In the genomic region with DNA sequence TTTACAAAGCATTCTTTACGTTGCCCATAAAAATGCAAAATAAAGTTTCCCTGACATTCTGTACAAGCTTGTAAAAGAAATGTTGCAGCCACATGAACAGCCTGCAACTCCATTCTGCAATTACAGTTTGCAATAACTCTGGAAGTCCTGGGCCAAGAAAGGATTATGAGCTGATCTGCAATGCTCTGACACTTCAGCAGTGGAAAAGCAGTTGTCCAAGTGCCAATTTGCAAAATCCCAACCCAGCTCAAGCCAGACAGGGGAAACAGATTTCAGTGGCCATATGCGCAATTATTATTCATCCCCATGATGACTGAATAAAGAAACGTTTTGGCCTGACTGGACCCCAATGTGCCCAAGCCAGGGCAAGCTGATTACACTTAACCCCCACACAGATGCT, we compare ENCODE assay signal across 15 cellular contexts.
DNase-seq lines count a peak whose midpoint lies in the region; ATAC-seq and TF ChIP-seq lines count a peak whose summit lies in the region.
"Had no signal": no experiment of that assay in that cellular context is flagged by ENCODE, and none has a peak within 500 bp of the region (broad histone marks: within the 10 kb centered on the region; RNA-seq: fewer than 3 reads in every experiment).

No MANE protein-coding gene starts in this region.

- H3K9me3 ChIP-seq in gastroesophageal sphincter, result no peaks in the 10 kb centered on the region

- peaks cover 16% of the 10 kb centered on the region for H3K9me3 Mint-ChIP-seq in type B pancreatic cell

- TF ChIP-seq CTCF in gastroesophageal sphincter (IDR thresholded peaks at IDR 0.05) (no peak), type B pancreatic cell (conservative IDR thresholded peaks at IDR 0.05) (no peak)

- no peaks in the 10 kb centered on the region for H3K27me3 Mint-ChIP-seq in type B pancreatic cell

- peaks cover 3 to 43% (median 5%) of the 10 kb centered on the region in 3 donors for H3K4me1 ChIP-seq in gastroesophageal sphincter
- H3K4me1 ChIP-seq: BLaER1 treated with 17β-estradiol and CSF1 and Interleukin-3, amounts not matched to agents 10 nM and 100 nM had no signal

- intact Hi-C loops in Right ventricle myocardium superior (cut with DNase I) (no loop called here), cardiac septum (cut with DNase I) (no loop called here)

- no peak for TF ChIP-seq POLR2A in gastroesophageal sphincter (IDR thresholded peaks at IDR 0.05)

- no peak overlapping the region for H3K4me3 Mint-ChIP-seq in type B pancreatic cell
- H3K4me3 Mint-ChIP-seq: IgD-negative memory B cell had no signal

- peak; percentile 67 for ATAC-seq in Right ventricle myocardium superior (ENCODE audit: poor library complexity)
- peak; percentile 70 for ATAC-seq in gastroesophageal sphincter
- no peak for ATAC-seq in HG02840 (IDR thresholded peaks at IDR 0.05; ENCODE audit: low FRiP score, unreplicated experiment)
- ATAC-seq: Panc1 had no signal

- DNase-seq in Right ventricle myocardium superior (no peak), cardiac septum (ENCODE audit: low spot score) (no peak), cerebellar cortex (ENCODE audit: low spot score) (peak; percentile 64), type B pancreatic cell (ENCODE audit: extremely low spot score, unreplicated experiment) (no peak), NCI-H526 (lab: John Stamatoyannopoulos, UW) (no peak)
- no peak for DNase-seq in NK-92 treated with Interleukin-12 subunit alpha and Interleukin-12 subunit beta, amount 100 ng/mL, for 24 hours (lab: John Stamatoyannopoulos, UW)
- DNase-seq: HCEC 1CT, NCI-H1436, NCI-H2029 treated with DMSO at 0.1 percent for 48 hours, SHP77 had no signal

- H3K36me3 Mint-ChIP-seq in type B pancreatic cell, result peaks cover 8% of the 10 kb centered on the region
- H3K36me3 Mint-ChIP-seq: IgD-negative memory B cell had no signal

- peaks cover 19% of the 10 kb centered on the region for H3K4me1 Mint-ChIP-seq in type B pancreatic cell (ENCODE audit: unreplicated experiment)
- H3K4me1 Mint-ChIP-seq: IgD-negative memory B cell had no signal

- H3K27ac Mint-ChIP-seq in type B pancreatic cell, result peak overlapping the region; percentile 81

- no peak overlapping the region for H3K4me3 ChIP-seq in gastroesophageal sphincter
- H3K4me3 ChIP-seq: BLaER1 treated with 17β-estradiol and CSF1 and Interleukin-3, amounts not matched to agents 10 nM and 100 nM had no signal

- peak overlapping the region in 2 of 4 donors; percentile 11 to 59 for H3K27ac ChIP-seq in gastroesophageal sphincter
- H3K27ac ChIP-seq: BLaER1 treated with 17β-estradiol and CSF1 and Interleukin-3, amounts not matched to agents 10 nM and 100 nM had no signal

- no peak for TF ChIP-seq EP300 in gastroesophageal sphincter (IDR thresholded peaks at IDR 0.05)

- H3K27me3 ChIP-seq in gastroesophageal sphincter, result no peaks in the 10 kb centered on the region
- H3K27me3 ChIP-seq: BLaER1 treated with 17β-estradiol and CSF1 and Interleukin-3, amounts not matched to agents 10 nM and 100 nM had no signal

- H3K36me3 ChIP-seq in gastroesophageal sphincter, result no peaks in the 10 kb centered on the region
- H3K36me3 ChIP-seq: BLaER1 treated with 17β-estradiol and CSF1 and Interleukin-3, amounts not matched to agents 10 nM and 100 nM had no signal

- WGBS in gastroesophageal sphincter (ENCODE audit: low coverage in 1 of 2), 2 donors, result 0 to 23% methylated on average over 1 to 3 of the region's 3 CpGs
